10 cellular contexts compared by ENCODE assay signal in the genomic region with DNA sequence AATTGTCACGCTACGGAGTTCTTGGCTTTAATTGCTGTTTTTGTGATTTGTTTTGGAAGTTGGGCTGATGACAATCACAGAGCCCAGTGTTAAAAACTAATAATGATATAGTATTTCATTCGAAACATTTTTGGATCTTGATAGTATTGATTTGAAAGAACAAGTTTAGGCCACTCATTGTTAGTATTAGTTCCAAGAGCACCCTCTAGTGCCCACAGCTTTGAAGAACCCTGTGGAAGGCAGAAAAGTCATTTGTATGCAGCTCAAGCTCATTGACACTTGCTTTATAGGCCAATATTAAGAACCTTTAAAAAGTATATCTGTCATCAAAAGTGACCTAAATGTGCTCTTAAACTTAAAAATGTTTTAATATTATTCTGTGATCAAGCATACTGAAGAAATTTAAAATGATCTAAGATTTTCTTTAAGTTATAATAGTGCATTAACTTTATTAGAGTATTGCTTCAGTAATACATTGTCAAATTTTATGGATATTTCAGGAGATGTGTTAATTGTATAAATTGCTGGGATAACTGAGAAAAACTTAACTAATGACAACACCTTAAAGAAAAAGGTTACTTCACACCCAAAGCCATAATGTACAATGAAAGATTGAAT.
DNase-seq lines count a peak whose midpoint lies in the region; ATAC-seq and TF ChIP-seq lines count a peak whose summit lies in the region.
"Had no signal": no experiment of that assay in that cellular context is flagged by ENCODE, and none has a peak within 500 bp of the region (broad histone marks: within the 10 kb centered on the region; RNA-seq: fewer than 3 reads in every experiment).

No MANE protein-coding gene starts in this region.

- H3K79me2 ChIP-seq in mammary epithelial cell (ENCODE audit: insufficient read depth, low read length) = no peaks in the 10 kb centered on the region

- H2AFZ ChIP-seq in mammary epithelial cell (ENCODE audit: low read depth, low read length) = no peak overlapping the region

- H4K20me1 ChIP-seq in mammary epithelial cell (ENCODE audit: insufficient read depth, low read length) = no peaks in the 10 kb centered on the region

- dilution Hi-C loops in mammary epithelial cell (cut with HindIII; ENCODE audit: low sequenced_read_pairs) = no loop called here

- in situ Hi-C loops in mammary epithelial cell (cut with MboI; ENCODE audit: low sequenced_read_pairs in 2 of 2) = no loop called here

- whole genome bisulfite sequencing in mammary epithelial cell (ENCODE audit: low coverage, missing lambda C conversion rate) = 0% methylated on average over 1 of the region's 3 CpGs

- intact Hi-C loops in mammary epithelial cell (cut with micrococcal nuclease) = loop anchor here (1.0 to 10.0 kb wide), 6 partner anchors 107 to 1273 kb away; a partner anchor contains a TSS
- intact Hi-C loops in sciatic nerve (cut with DNase I) = no loop called here

- CTCF ChIA-PET in mammary epithelial cell (lab: Charles Lee; ENCODE audit: low non-redundant PET) = no interaction called here

- H3K4me1 ChIP-seq in mammary epithelial cell (ENCODE audit: insufficient read depth, low read length) = no peaks in the 10 kb centered on the region

- peak; percentile 47 for ATAC-seq in HG02642 (IDR thresholded peaks at IDR 0.05; ENCODE audit: poor library complexity, unreplicated experiment)
- no peak for ATAC-seq in GM21423 (IDR thresholded peaks at IDR 0.05; ENCODE audit: unreplicated experiment)
- no peak for ATAC-seq in GM21381 (IDR thresholded peaks at IDR 0.05; ENCODE audit: unreplicated experiment)
- no peak for ATAC-seq in sciatic nerve

- H3K4me2 ChIP-seq in mammary epithelial cell (ENCODE audit: insufficient read depth, low read depth, low read length) = no peak overlapping the region

- H3K27ac ChIP-seq in mammary epithelial cell (ENCODE audit: insufficient read depth, low read depth, low read length) = no peak overlapping the region
- H3K27ac ChIP-seq: skin epidermis had no signal

- no peak overlapping the region for H3K4me3 ChIP-seq in mammary epithelial cell (replicated peaks in 1 of 3; ENCODE audit: insufficient read depth in 1 of 3, low read depth in 2 of 3, low read length in 3 of 3)
- H3K4me3 ChIP-seq: skin epidermis had no signal

- BruUV-seq in mammary epithelial cell (replicated peaks; lab: Mats Ljungman, UMichigan) = no TSS peak

- no peak overlapping the region for H3K9ac ChIP-seq in mammary epithelial cell (ENCODE audit: insufficient read depth, low read length)

- H3K36me3 ChIP-seq in mammary epithelial cell (ENCODE audit: insufficient read depth, low read length) = no peaks in the 10 kb centered on the region

- TF ChIP-seq CTCF in mammary epithelial cell (conservative IDR thresholded peaks at IDR 0.05 in 1 of 2, IDR thresholded peaks at IDR 0.05 in 1 of 2; ENCODE audit: extremely low read depth in 1 of 2, insufficient read depth in 1 of 2, low read depth in 1 of 2, low read length in 2 of 2) = peak; percentile 74 to 75

- DNase-seq in EH (ENCODE audit: low read depth) = peak; percentile 53
- DNase-seq in NCI-H446 treated with DMSO at 0.1 percent for 48 hours (lab: John Stamatoyannopoulos, UW) = peak; percentile 43
- peak; percentile 14 for DNase-seq in mammary epithelial cell
- DNase-seq in medulla oblongata (ENCODE audit: extremely low spot score) = peak; percentile 69
- DNase-seq in sciatic nerve (ENCODE audit: low spot score) = no peak
- DNase-seq: activated B cell treated with CpG ODN at 0.5 μM for 24 hours had no signal

- no peaks in the 10 kb centered on the region for H3K9me3 ChIP-seq in mammary epithelial cell (replicated peaks; ENCODE audit: insufficient read depth, low read length)

- peaks cover 3% of the 10 kb centered on the region for H3K27me3 ChIP-seq in mammary epithelial cell (ENCODE audit: insufficient read depth, low read length)
